Comparison of ENCODE assay signal across 26 cellular contexts in genomic region chr1:22844621-22845020, GRCh38.
DNase-seq lines count a peak whose midpoint lies in the region; ATAC-seq, FAIRE-seq and TF ChIP-seq lines count a peak whose summit lies in the region.
"Had no signal": no experiment of that assay in that cellular context is flagged by ENCODE, and none has a peak within 500 bp of the region (broad histone marks: within the 10 kb centered on the region; RNA-seq: fewer than 3 reads in every experiment).

No MANE protein-coding gene starts in this region.

- H3K4me3 ChIP-seq in K562 = no peak overlapping the region
- no peak overlapping the region for H3K4me3 ChIP-seq in neuronal stem cell (ENCODE audit: low read length in 2 of 2)
- H3K4me3 ChIP-seq: BLaER1, GM12878 had no signal

- TF ChIP-seq CTCF in K562 (IDR thresholded peaks at IDR 0.05 in 2 of 3, conservative IDR thresholded peaks at IDR 0.05 in 1 of 3; ENCODE audit: insufficient read depth in 2 of 3, low read depth in 1 of 3, low read length in 3 of 3) (no peak), chondrocyte (IDR thresholded peaks at IDR 0.05) (no peak)

- H2BK12ac ChIP-seq in neuronal stem cell (ENCODE audit: low read length) = no peak overlapping the region

- no peak for DNase-seq in K562 (ENCODE audit: extremely low read depth in 1 of 4, low spot score in 3 of 4)
- DNase-seq in chondrocyte (ENCODE audit: low spot score) = peak; percentile 60
- no peak for DNase-seq in neuronal stem cell (ENCODE audit: low spot score)
- no peak for DNase-seq in SW480 (ENCODE audit: low spot score)
- no peak for DNase-seq in NCI-H748 treated with DMSO at 0.1 percent for 48 hours (lab: John Stamatoyannopoulos, UW)
- no peak for DNase-seq in central memory CD4-positive, alpha-beta T cell
- DNase-seq: 8988T; ACHN; BE2C; C1 segment of cervical spinal cord; CD4-positive, alpha-beta memory T cell; CD4-positive, CD25-positive, alpha-beta regulatory T cell; CD8-positive, alpha-beta memory T cell; COR-L47; DMS 273 treated with DMSO at 0.1 percent for 48 hours; DMS153; DMS53; DMS79; DND-41; EL had no signal

- TF ChIP-seq RAD21 in K562 (CRISPR knock-in tag; conservative IDR thresholded peaks at IDR 0.05 in 1 of 2, IDR thresholded peaks at IDR 0.05 in 1 of 2) = no peak

- no peaks in the 10 kb centered on the region for H3K27me3 Mint-ChIP-seq in chondrocyte (ENCODE audit: low read depth)

- no peak overlapping the region for H4K8ac ChIP-seq in neuronal stem cell (ENCODE audit: low read depth, low read length)

- CTCF ChIA-PET in K562 (lab: Yijun Ruan, JAX; ENCODE audit: low intra/inter-chr PET ratio) = no interaction called here

- POLR2A ChIA-PET in K562 (lab: Yijun Ruan, JAX) = no interaction called here

- H3K27ac ChIP-seq in K562 (ENCODE audit: extremely low read depth, low read depth, low read length) (no peak overlapping the region), neuronal stem cell (replicated peaks; ENCODE audit: low read length) (no peak overlapping the region)
- H3K27ac ChIP-seq: BLaER1 had no signal

- H4K91ac ChIP-seq in neuronal stem cell (ENCODE audit: low read depth, low read length, poor library complexity) = no peak overlapping the region

- H3K27ac Mint-ChIP-seq in chondrocyte (ENCODE audit: unreplicated experiment) = no peak overlapping the region
- H3K27ac Mint-ChIP-seq: CD14-positive monocyte; CD4-positive, alpha-beta memory T cell; CD4-positive, CD25-positive, alpha-beta regulatory T cell; CD8-positive, alpha-beta memory T cell had no signal

- in situ Hi-C loops in K562 (cut with MboI) = no loop called here

- H3K9me1 ChIP-seq in K562 (ENCODE audit: control insufficient read depth, insufficient read depth, low read length) = peaks cover 2% of the 10 kb centered on the region

- no TSS peak for BruUV-seq in K562 (replicated peaks; lab: Mats Ljungman, UMichigan)

- no peaks in the 10 kb centered on the region for H3K79me2 ChIP-seq in K562 (ENCODE audit: control insufficient read depth, insufficient read depth, low read length)

- no peak for ATAC-seq in K562
- ATAC-seq: GM12878 had no signal

- H3K79me1 ChIP-seq in neuronal stem cell (ENCODE audit: low read depth, low read length) = no peaks in the 10 kb centered on the region

- TF ChIP-seq EP300 in K562 (IDR thresholded peaks at IDR 0.05; ENCODE audit: low read length) = no peak

- H3K36me3 Mint-ChIP-seq in chondrocyte (ENCODE audit: low read depth) = peaks cover 16% of the 10 kb centered on the region
- H3K36me3 Mint-ChIP-seq: CD14-positive monocyte; CD4-positive, alpha-beta memory T cell; CD4-positive, CD25-positive, alpha-beta regulatory T cell; CD8-positive, alpha-beta memory T cell had no signal

- H3K23ac ChIP-seq in neuronal stem cell (ENCODE audit: low read depth, low read length, poor library complexity) = no peak overlapping the region

- H3K9ac ChIP-seq in K562 (ENCODE audit: insufficient read depth in 1 of 2, low read depth in 2 of 2, low read length in 2 of 2) (no peak overlapping the region), neuronal stem cell (ENCODE audit: low read depth, low read length, poor library complexity) (no peak overlapping the region)
- H3K9ac ChIP-seq: BLaER1 had no signal

- WGBS in K562 (ENCODE audit: insufficient coverage, low coverage, missing lambda C conversion rate) = 5% methylated on average over 5 of the region's 5 CpGs
- WGBS in neuronal stem cell (ENCODE audit: extremely low coverage in 2 of 2, insufficient read length in 2 of 2, insufficient replicate concordance in 1 of 2), 2 donors = no CpG with 5 or more reads among the region's 5 CpGs

- no peaks in the 10 kb centered on the region for H3K9me3 ChIP-seq in K562 (replicated peaks; ENCODE audit: control insufficient read depth, insufficient read depth, low read depth, low read length)
- H3K9me3 ChIP-seq in neuronal stem cell (replicated peaks in 1 of 2; ENCODE audit: control insufficient read depth in 2 of 2, insufficient read depth in 1 of 2, low read depth in 1 of 2, low read length in 2 of 2) = peaks cover 0 to 15% of the 10 kb centered on the region in 2 donors
- H3K9me3 ChIP-seq: BE2C, BLaER1 had no signal

- H3K18ac ChIP-seq in neuronal stem cell (ENCODE audit: low read length) = peak overlapping the region; percentile 17

- H3K36me3 ChIP-seq in K562 (ENCODE audit: control insufficient read depth, insufficient read depth, low read length) (no peaks in the 10 kb centered on the region), neuronal stem cell (replicated peaks in 1 of 2; ENCODE audit: control insufficient read depth in 2 of 2, insufficient read depth in 2 of 2, low read length in 2 of 2) (no peaks in the 10 kb centered on the region)
- H3K36me3 ChIP-seq: BE2C, BLaER1 had no signal

- H2BK120ac ChIP-seq in neuronal stem cell (ENCODE audit: low read depth, low read length) = no peak overlapping the region

- H3K9me3 Mint-ChIP-seq in chondrocyte (ENCODE audit: low read depth) = no peaks in the 10 kb centered on the region
- H3K9me3 Mint-ChIP-seq: CD4-positive, alpha-beta memory T cell; CD8-positive, alpha-beta memory T cell had no signal

- H3K27me3 ChIP-seq in K562 (ENCODE audit: control insufficient read depth in 2 of 2, insufficient read depth in 2 of 2, low read length in 2 of 2) = peaks cover 31 to 81% of the 10 kb centered on the region in 2 experiments
- no peaks in the 10 kb centered on the region for H3K27me3 ChIP-seq in neuronal stem cell (ENCODE audit: control insufficient read depth in 3 of 3, insufficient read depth in 3 of 3, low read depth in 1 of 3, low read length in 3 of 3)
- H3K27me3 ChIP-seq: BE2C, BLaER1 had no signal

- H3K4me2 ChIP-seq in K562 (ENCODE audit: insufficient read depth, low read length) = no peak overlapping the region
- H3K4me2 ChIP-seq in neuronal stem cell (ENCODE audit: insufficient read depth, low read length, poor library complexity, severe bottlenecking) = no peak overlapping the region
- H3K4me2 ChIP-seq: BLaER1 had no signal

- no peak for TF ChIP-seq POLR2A in K562 (conservative IDR thresholded peaks at IDR 0.05)

- H2AK5ac ChIP-seq in neuronal stem cell (ENCODE audit: low read depth, low read length) = no peak overlapping the region

- no peak overlapping the region for H2BK5ac ChIP-seq in neuronal stem cell (ENCODE audit: low read length)

- no peak for FAIRE-seq in K562 (lab: Jason Lieb, UNC)
- FAIRE-seq: A204.1, GM12878, GM12892, GM18507 had no signal

- H2AFZ ChIP-seq in K562 (ENCODE audit: low read depth, low read length) = no peak overlapping the region
- H2AFZ ChIP-seq in neuronal stem cell (ENCODE audit: low read length) = no peak overlapping the region

- H3K4ac ChIP-seq in neuronal stem cell (ENCODE audit: low read length) = no peak overlapping the region

- no peaks in the 10 kb centered on the region for H3K4me1 ChIP-seq in K562 (replicated peaks in 1 of 2; ENCODE audit: control insufficient read depth in 2 of 2, insufficient read depth in 2 of 2, low read length in 2 of 2)
- H3K4me1 ChIP-seq in neuronal stem cell (ENCODE audit: control insufficient read depth in 2 of 2, insufficient read depth in 1 of 2, low read depth in 1 of 2, low read length in 2 of 2) = peaks cover 6 to 8% of the 10 kb centered on the region in 2 donors
- H3K4me1 ChIP-seq: BE2C had no signal

- H3K4me1 Mint-ChIP-seq in chondrocyte (ENCODE audit: low read depth) = peaks cover 9% of the 10 kb centered on the region
- H3K4me1 Mint-ChIP-seq: CD4-positive, alpha-beta memory T cell; CD4-positive, CD25-positive, alpha-beta regulatory T cell; CD8-positive, alpha-beta memory T cell had no signal

- H2BK15ac ChIP-seq in neuronal stem cell (ENCODE audit: low read length) = no peak overlapping the region

- no peak overlapping the region for H3K4me3 Mint-ChIP-seq in chondrocyte (ENCODE audit: unreplicated experiment)
- H3K4me3 Mint-ChIP-seq: CD14-positive monocyte; CD4-positive, alpha-beta memory T cell; CD4-positive, CD25-positive, alpha-beta regulatory T cell; CD8-positive, alpha-beta memory T cell had no signal

- no peak overlapping the region for H3K14ac ChIP-seq in neuronal stem cell (ENCODE audit: low read length)

- intact Hi-C loops in K562 (cut with micrococcal nuclease) = no loop called here

- H4K20me1 ChIP-seq in K562 (replicated peaks; ENCODE audit: control insufficient read depth, insufficient read depth, low read length) = no peaks in the 10 kb centered on the region; the same call in 1 of the 2 replicates
- H4K20me1 ChIP-seq: BLaER1 had no signal

TF ChIP-seq in K562, 482 proteins besides CTCF, POLR2A, EP300 and RAD21:
- TF ChIP-seq RBM15 (IDR thresholded peaks at IDR 0.05; ENCODE audit: insufficient read depth, low read length) (no peak), ADNP (tag; IDR thresholded peaks at IDR 0.05) (peak; percentile 37; the same call in 1 of the 2 replicates), NKRF (IDR thresholded peaks at IDR 0.05; ENCODE audit: borderline replicate concordance) (no peak), TEAD1 (CRISPR knock-in tag; IDR thresholded peaks at IDR 0.05) (no peak)
